ENCODE assay signal across 9 cellular contexts in the genomic region with DNA sequence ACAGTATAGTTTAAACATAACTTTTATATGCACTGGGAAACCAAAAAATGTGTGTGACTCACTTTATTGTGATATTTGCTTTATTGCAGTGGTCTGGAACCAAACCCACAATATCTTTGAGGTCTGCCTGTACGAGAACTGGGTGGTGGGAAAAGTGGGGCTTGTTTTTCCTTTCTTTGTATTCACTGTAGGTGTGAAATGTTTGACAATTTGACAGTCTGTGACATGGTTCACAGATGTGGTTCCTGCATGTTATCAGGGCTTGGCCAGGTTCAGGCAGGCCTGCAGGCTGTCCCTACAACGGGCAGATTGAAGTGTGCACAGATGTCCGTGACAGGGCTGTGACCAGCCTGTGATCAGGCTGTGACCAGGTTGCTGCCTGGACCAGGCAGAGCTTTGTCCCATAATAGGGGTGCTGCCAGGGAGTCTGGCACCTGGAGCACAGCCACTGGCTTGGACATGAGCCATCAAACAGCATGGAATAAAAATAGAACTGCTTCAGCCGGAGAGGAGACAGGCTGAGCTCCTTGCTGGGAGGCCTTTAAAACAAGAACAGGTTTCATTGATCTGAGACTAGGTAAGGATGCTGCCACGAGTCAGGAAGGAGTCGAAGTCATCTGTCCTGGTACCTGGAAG.
A peak's percentile ranks its signal among the peaks of the same experiment; 100 is the strongest.
DNase-seq lines count a peak whose midpoint lies in the region; ATAC-seq lines count a peak whose summit lies in the region.
"Had no signal": no experiment of that assay in that cellular context is flagged by ENCODE, and none has a peak within 500 bp of the region (broad histone marks: within the 10 kb centered on the region; RNA-seq: fewer than 3 reads in every experiment).

No MANE protein-coding gene starts in this region.

- H3K4me3 ChIP-seq in stomach smooth muscle (ENCODE audit: low read length in 2 of 2), result no peak overlapping the region

- no peak for ATAC-seq in HG03571 (IDR thresholded peaks at IDR 0.05; ENCODE audit: unreplicated experiment)

- no peaks in the 10 kb centered on the region for H3K9me3 ChIP-seq in stomach smooth muscle (ENCODE audit: control insufficient read depth in 2 of 2, low read length in 2 of 2)

- no peak overlapping the region for H3K9ac ChIP-seq in stomach smooth muscle (ENCODE audit: low read length in 2 of 2)

- H3K27ac ChIP-seq in stomach smooth muscle (ENCODE audit: low read length), result peak overlapping the region; percentile 53
- H3K27ac ChIP-seq: C4-2B had no signal

- intact Hi-C loops in cardiac septum (cut with DNase I), result no loop called here

- H3K27me3 ChIP-seq in stomach smooth muscle (ENCODE audit: control insufficient read depth in 1 of 2, insufficient read depth in 2 of 2, low read length in 2 of 2), result no peaks in the 10 kb centered on the region

- H3K4me1 ChIP-seq in stomach smooth muscle (ENCODE audit: control insufficient read depth, insufficient read depth, low read length), result peaks cover 14% of the 10 kb centered on the region

- DNase-seq in activated effector memory CD4-positive, alpha-beta T cell treated with anti-CD3 and anti-CD28 coated beads, Interleukin-2, amount 50 U/mL, for 16 hours, result peak; percentile 66
- no peak for DNase-seq in activated effector memory CD4-positive, alpha-beta T cell treated with Interleukin-2 at 50 U/mL for 16 hours
- DNase-seq in activated CD8-positive, alpha-beta memory T cell treated with anti-CD3 and anti-CD28 coated beads for 24 hours, result peak; percentile 75
- DNase-seq in cardiac septum (ENCODE audit: low spot score), result peak; percentile 88
- DNase-seq in NAMALWA (ENCODE audit: low spot score), result no peak
- DNase-seq in islet precursor cell, result no peak

- no peaks in the 10 kb centered on the region for H3K36me3 ChIP-seq in stomach smooth muscle (ENCODE audit: control insufficient read depth in 2 of 2, insufficient read depth in 2 of 2, low read length in 2 of 2)

Comparison
In these comparisons a context has a peak if more than half of its experiments do, and no peak if none do; other contexts are left out.
1. DNase-seq: peak in activated effector memory CD4-positive, alpha-beta T cell treated with anti-CD3 and anti-CD28 coated beads, Interleukin-2, amount 50 U/mL, for 16 hours (single experiment), activated CD8-positive, alpha-beta memory T cell treated with anti-CD3 and anti-CD28 coated beads for 24 hours (single experiment) and cardiac septum (single experiment); none in activated effector memory CD4-positive, alpha-beta T cell treated with Interleukin-2 at 50 U/mL for 16 hours (single experiment), NAMALWA (single experiment) and islet precursor cell (single experiment).